In genomic region chr7:77154917-77155463, GRCh38 we compare ENCODE assay signal across 9 cellular contexts. TPM values are rescaled to one million over a fixed set of nuclear protein-coding genes. Genes with fewer than 3 reads are reported as not detected.
DNase-seq lines count a peak whose midpoint lies in the region; ATAC-seq and TF ChIP-seq lines count a peak whose summit lies in the region.
"Not testable (repeated sequence)": the region's sequence is repeated elsewhere in the genome, so short reads cannot be mapped to it uniquely, and the experiment has no call there.
"Had no signal": no experiment of that assay in that cellular context is flagged by ENCODE, and none has a peak within 500 bp of the region (broad histone marks: within the 10 kb centered on the region; RNA-seq: fewer than 3 reads in every experiment).

No MANE protein-coding gene starts in this region.

- 87 to 96% methylated on average over 1 to 2 of the region's 3 CpGs for WGBS in ectodermal cell, 2 experiments

- H3K27me3 Mint-ChIP-seq in natural killer cell (ENCODE audit: low read depth in 2 of 2): not testable (repeated sequence)

- not testable (repeated sequence) for DNase-seq in natural killer cell

- H3K4me3 Mint-ChIP-seq in natural killer cell: not testable (repeated sequence)

- not testable (repeated sequence) for H3K4me3 ChIP-seq in ectodermal cell (ENCODE audit: insufficient read depth, low read depth, low read length)

- not testable (repeated sequence) for H3K27ac Mint-ChIP-seq in natural killer cell

- not testable (repeated sequence) for H3K4me1 ChIP-seq in ectodermal cell (ENCODE audit: control insufficient read depth, insufficient read depth, low read length)

- not testable (repeated sequence) for H3K9me3 ChIP-seq in ectodermal cell (ENCODE audit: control insufficient read depth, low read length)

- not testable (repeated sequence) for H3K9me3 Mint-ChIP-seq in natural killer cell

- H3K36me3 ChIP-seq in ectodermal cell (ENCODE audit: control insufficient read depth, insufficient read depth, low read length): not testable (repeated sequence)

- intact Hi-C loops in natural killer cell (cut with micrococcal nuclease): not testable (repeated sequence)

- peak overlapping the region; percentile 6 for H3K27ac ChIP-seq in ectodermal cell (ENCODE audit: insufficient read depth, low read depth, low read length, poor library complexity, severe bottlenecking)

- H3K36me3 Mint-ChIP-seq in natural killer cell: not testable (repeated sequence)

- TF ChIP-seq CTCF in natural killer cell (IDR thresholded peaks at IDR 0.05): not testable (repeated sequence)

- H3K4me1 Mint-ChIP-seq in natural killer cell: not testable (repeated sequence)

- not testable (repeated sequence) for H3K27me3 ChIP-seq in ectodermal cell (ENCODE audit: control insufficient read depth, insufficient read depth, low read length, poor library complexity, severe bottlenecking)

- ATAC-seq in GM18861 (IDR thresholded peaks at IDR 0.05; ENCODE audit: unreplicated experiment) (peak; percentile 39), GM21529 (IDR thresholded peaks at IDR 0.05; ENCODE audit: unreplicated experiment) (peak; percentile 51), HG02973 (IDR thresholded peaks at IDR 0.05; ENCODE audit: unreplicated experiment) (peak; percentile 66), HG03558 (IDR thresholded peaks at IDR 0.05; ENCODE audit: extremely low read depth, unreplicated experiment) (peak; percentile 40), SK-N-SH treated with all-trans-retinoic acid at 6 μM for 48 hours (peak; percentile 64), natural killer cell (peak in 2 of 3 donors; percentile 43 to 59)

RNA-seq across cellular contexts. Expression of gene CCDC146, which starts 32.6 kb away (rescaled TPM):
- polyA plus RNA-seq in ectodermal cell (2013, experiment 1 of 4): 4.7 TPM
- polyA plus RNA-seq in ectodermal cell (2013, experiment 2 of 4): 5.5 TPM
- 3.5 TPM for polyA plus RNA-seq in ectodermal cell (2013, experiment 3 of 4)
- polyA plus RNA-seq in ectodermal cell (2013, experiment 4 of 4): 5.3 TPM
- total RNA-seq in natural killer cell: 10 to 100 TPM; 20.1 to 25.6 (median 24.0) TPM

RNA-seq across cellular contexts. Expression of gene FGL2, which starts 44.6 kb away (rescaled TPM):
- polyA plus RNA-seq in ectodermal cell (2013, experiment 1 of 4): not detected
- polyA plus RNA-seq in ectodermal cell (2013, experiment 2 of 4): not detected
- polyA plus RNA-seq in ectodermal cell (2013, experiment 3 of 4): not detected
- not detected for polyA plus RNA-seq in ectodermal cell (2013, experiment 4 of 4)
- 10 to 100 TPM; 38.4 to 51.5 (median 44.5) TPM for total RNA-seq in natural killer cell
- total RNA-seq: HFFc6, PC-9 had no signal
